ENCODE assay signal across 21 cellular contexts in the genomic region with DNA sequence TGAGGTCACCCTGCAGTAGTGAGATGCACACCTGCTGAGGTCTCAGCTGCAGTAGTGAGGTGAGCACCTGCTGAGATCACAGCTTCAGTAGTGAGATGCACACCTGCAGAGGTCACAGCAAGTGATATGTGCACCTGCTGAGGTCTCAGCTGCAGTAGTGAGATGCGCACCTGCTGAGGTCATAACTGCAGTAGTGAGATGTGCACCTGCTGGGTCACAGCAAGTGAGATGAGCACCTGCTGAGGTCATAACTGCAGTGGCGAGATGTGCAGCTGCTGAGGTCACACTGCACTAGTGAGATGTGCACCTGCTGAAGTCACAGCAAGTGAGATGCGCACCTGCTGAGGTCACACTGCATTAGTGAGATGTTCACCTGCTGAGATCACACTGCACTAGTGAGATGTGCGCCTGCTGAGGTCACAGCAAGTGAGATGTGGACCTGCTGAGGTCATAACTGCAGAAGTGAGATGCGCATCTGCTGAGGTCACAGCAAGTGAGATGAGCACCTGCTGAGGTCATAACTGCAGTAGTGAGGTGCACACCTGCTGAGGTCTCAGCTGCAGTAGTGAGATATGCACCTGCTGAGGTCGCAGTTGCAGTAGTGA. TPM values are rescaled to one million over a fixed set of nuclear protein-coding genes. Genes with fewer than 3 reads are reported as not detected.
A peak's percentile ranks its signal among the peaks of the same experiment; 100 is the strongest.
DNase-seq lines count a peak whose midpoint lies in the region; ATAC-seq, FAIRE-seq and TF ChIP-seq lines count a peak whose summit lies in the region.
"Had no signal": no experiment of that assay in that cellular context is flagged by ENCODE, and none has a peak within 500 bp of the region (broad histone marks: within the 10 kb centered on the region; RNA-seq: fewer than 3 reads in every experiment).

No MANE protein-coding gene starts in this region.

- peaks cover 72% of the 10 kb centered on the region for H3K4me1 Mint-ChIP-seq in WTC11
- no peaks in the 10 kb centered on the region for H3K4me1 Mint-ChIP-seq in stimulated activated naive CD8-positive, alpha-beta T cell treated with anti-CD3 and anti-CD28 coated beads, Interleukin-15, amount 100 ng/mL, for 72 hours
- H3K4me1 Mint-ChIP-seq: T-cell had no signal

- H3K36me3 Mint-ChIP-seq in WTC11 = no peaks in the 10 kb centered on the region; the same call in 1 of the 2 replicates
- H3K36me3 Mint-ChIP-seq: T-cell had no signal

- H3K36me3 ChIP-seq in osteoblast (ENCODE audit: insufficient read depth, low read length) = no peaks in the 10 kb centered on the region
- H3K36me3 ChIP-seq: SJSA1 had no signal

- ATAC-seq in WTC11 = no peak
- no peak for ATAC-seq in stimulated activated naive CD8-positive, alpha-beta T cell treated with anti-CD3 and anti-CD28 coated beads, Interleukin-15, amount 100 ng/mL, for 72 hours
- ATAC-seq: HCT116, T-cell had no signal

- H2AFZ ChIP-seq in osteoblast (ENCODE audit: low read length) = no peak overlapping the region
- H2AFZ ChIP-seq: PC-9 had no signal

- peak; percentile 33 for FAIRE-seq in GM12891 (lab: Jason Lieb, UNC)

- no peak overlapping the region for H3K27ac ChIP-seq in osteoblast (ENCODE audit: low read depth, low read length)
- H3K27ac ChIP-seq: PC-9, SJSA1 had no signal

- H3K4me2 ChIP-seq in osteoblast (ENCODE audit: insufficient read depth, low read length) = no peak overlapping the region
- H3K4me2 ChIP-seq: PC-9 had no signal

- H4K20me1 ChIP-seq in osteoblast (ENCODE audit: insufficient read depth, low read length) = no peaks in the 10 kb centered on the region

- H3K9me3 ChIP-seq in osteoblast (ENCODE audit: low read depth, low read length) = no peaks in the 10 kb centered on the region
- H3K9me3 ChIP-seq: SJSA1 had no signal

- POLR2A ChIA-PET in WTC11 (lab: Charles Lee) = no interaction called here

- CTCF ChIA-PET in WTC11 (lab: Charles Lee) = no interaction called here

- no peak overlapping the region for H3K4me3 ChIP-seq in osteoblast (ENCODE audit: insufficient read depth, low read length)
- H3K4me3 ChIP-seq: PC-9, SJSA1 had no signal

- H3K27ac Mint-ChIP-seq in WTC11 = no peak overlapping the region
- H3K27ac Mint-ChIP-seq in stimulated activated naive CD8-positive, alpha-beta T cell treated with anti-CD3 and anti-CD28 coated beads, Interleukin-15, amount 100 ng/mL, for 72 hours = no peak overlapping the region
- H3K27ac Mint-ChIP-seq: T-cell had no signal

- H3K27me3 ChIP-seq in osteoblast (ENCODE audit: insufficient read depth, low read length) = no peaks in the 10 kb centered on the region
- H3K27me3 ChIP-seq: SJSA1 had no signal

- TF ChIP-seq CTCF in WTC11 (IDR thresholded peaks at IDR 0.05) (no peak), osteoblast (IDR thresholded peaks at IDR 0.05; ENCODE audit: extremely low read depth, low read depth, low read length) (no peak)

- H3K27me3 Mint-ChIP-seq in WTC11 (ENCODE audit: low read depth) = no peaks in the 10 kb centered on the region
- peaks cover 12% of the 10 kb centered on the region for H3K27me3 Mint-ChIP-seq in stimulated activated naive CD8-positive, alpha-beta T cell treated with anti-CD3 and anti-CD28 coated beads, Interleukin-15, amount 100 ng/mL, for 72 hours
- H3K27me3 Mint-ChIP-seq: T-cell had no signal

- H3K79me2 ChIP-seq in osteoblast (ENCODE audit: insufficient read depth, low read length) = no peaks in the 10 kb centered on the region

- H3K4me3 Mint-ChIP-seq in WTC11 = no peak overlapping the region
- no peak overlapping the region for H3K4me3 Mint-ChIP-seq in stimulated activated naive CD8-positive, alpha-beta T cell treated with anti-CD3 and anti-CD28 coated beads, Interleukin-15, amount 100 ng/mL, for 72 hours
- H3K4me3 Mint-ChIP-seq: T-cell had no signal

- peaks cover 8% of the 10 kb centered on the region; the same call in 1 of the 2 replicates for H3K9me3 Mint-ChIP-seq in WTC11
- H3K9me3 Mint-ChIP-seq in stimulated activated naive CD8-positive, alpha-beta T cell treated with anti-CD3 and anti-CD28 coated beads, Interleukin-15, amount 100 ng/mL, for 72 hours = no peaks in the 10 kb centered on the region
- H3K9me3 Mint-ChIP-seq: T-cell had no signal

- H3K4me1 ChIP-seq in osteoblast (ENCODE audit: insufficient read depth, low read length) = no peaks in the 10 kb centered on the region
- H3K4me1 ChIP-seq: SJSA1 had no signal

- DNase-seq in NCI-H146 (lab: John Stamatoyannopoulos, UW) (peak; percentile 26), NCI-H146 treated with DMSO at 0.1 percent for 48 hours (lab: John Stamatoyannopoulos, UW; ENCODE audit: unreplicated experiment) (no peak), GM12891 (ENCODE audit: insufficient read length, low spot score) (no peak), WTC11 (ENCODE audit: low spot score) (no peak), osteoblast (ENCODE audit: insufficient read length, low spot score, missing footprints) (peak; percentile 71), NCI-H1694 (lab: John Stamatoyannopoulos, UW) (no peak), medulla oblongata (ENCODE audit: extremely low spot score) (no peak)
- DNase-seq in stimulated activated naive CD8-positive, alpha-beta T cell treated with anti-CD3 and anti-CD28 coated beads, Interleukin-15, amount 100 ng/mL, for 72 hours = no peak
- DNase-seq: 8988T, ACHN, DMS153, Karpas-422, NCI-H1092 treated with DMSO at 0.1 percent for 48 hours, NCI-H1436, NCI-H2029, NCI-H510A, PC-9, Right ventricle myocardium superior, T-cell had no signal

- TF ChIP-seq POLR2A in GM12891 (IDR thresholded peaks at IDR 0.05; ENCODE audit: low read depth, low read length) = no peak

TF ChIP-seq in GM12891, 5 proteins besides CTCF, POLR2A, EP300 and RAD21:
- TF ChIP-seq TAF1 (IDR thresholded peaks at IDR 0.05; ENCODE audit: low read depth, low read length) = no peak
- no peak for TF ChIP-seq POLR2AphosphoS5 (IDR thresholded peaks at IDR 0.05; ENCODE audit: low read depth, low read length)

TF ChIP-seq in WTC11, 78 proteins besides CTCF, POLR2A, EP300 and RAD21:
- no peak for TF ChIP-seq NFATC4 (CRISPR knock-in tag; IDR thresholded peaks at IDR 0.05)
- TF ChIP-seq, protein P1, sequence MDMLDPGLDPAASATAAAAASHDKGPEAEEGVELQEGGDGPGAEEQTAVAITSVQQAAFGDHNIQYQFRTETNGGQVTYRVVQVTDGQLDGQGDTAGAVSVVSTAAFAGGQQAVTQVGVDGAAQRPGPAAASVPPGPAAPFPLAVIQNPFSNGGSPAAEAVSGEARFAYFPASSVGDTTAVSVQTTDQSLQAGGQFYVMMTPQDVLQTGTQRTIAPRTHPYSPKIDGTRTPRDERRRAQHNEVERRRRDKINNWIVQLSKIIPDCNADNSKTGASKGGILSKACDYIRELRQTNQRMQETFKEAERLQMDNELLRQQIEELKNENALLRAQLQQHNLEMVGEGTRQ (CRISPR knock-in tag; IDR thresholded peaks at IDR 0.05) = no peak
- TF ChIP-seq FOXK1 (CRISPR knock-in tag; IDR thresholded peaks at IDR 0.05) = no peak
- TF ChIP-seq MAX (CRISPR knock-in tag; IDR thresholded peaks at IDR 0.05) = no peak
- 0 out of 2 replicates have a peak, but pooled peaks have one; percentile 7 for TF ChIP-seq CREM (CRISPR knock-in tag; IDR thresholded peaks at IDR 0.05)
- no peak for TF ChIP-seq MYBL2 (CRISPR knock-in tag; IDR thresholded peaks at IDR 0.05)

RNA-seq across cellular contexts. Expression of gene ZDHHC14, which starts 20.8 kb away (rescaled TPM):
- 0.35 TPM for polyA plus RNA-seq in GM12891 (2012; ENCODE audit: low read depth, missing spikeins)
- total RNA-seq in WTC11 (2021) = 6.6 to 11.6 TPM (median 10.7 TPM) in 3 replicates
- total RNA-seq in osteoblast = 1.4 and 1.8 TPM in 2 replicates

Comparison
In these comparisons a context has a peak if more than half of its experiments do, and no peak if none do; other contexts are left out.
1. DNase-seq: peak in NCI-H146 (single experiment) and osteoblast (single experiment); none in NCI-H146 treated with DMSO at 0.1 percent for 48 hours (single experiment), GM12891 (single experiment), WTC11 (single experiment), NCI-H1694 (single experiment), stimulated activated naive CD8-positive, alpha-beta T cell treated with anti-CD3 and anti-CD28 coated beads, Interleukin-15, amount 100 ng/mL, for 72 hours (0 of 2) and medulla oblongata (single experiment).